In genomic region chr1:150621497-150622113, GRCh38 we compare ENCODE assay signal across 1 cellular context.
TF ChIP-seq lines count a peak whose summit lies in the region.

No MANE protein-coding gene starts in this region.

TF ChIP-seq in GM23338, 12 proteins besides CTCF, POLR2A, EP300 and RAD21 (continued from another document):
- TF ChIP-seq ZNF462 (CRISPR knock-in tag; IDR thresholded peaks at IDR 0.05) = no peak
- no peak for TF ChIP-seq NANOG (IDR thresholded peaks at IDR 0.05; ENCODE audit: borderline replicate concordance)
- no peak for TF ChIP-seq POLR2AphosphoS5 (IDR thresholded peaks at IDR 0.05; ENCODE audit: low read depth)
- TF ChIP-seq ZNF114 (CRISPR knock-in tag; IDR thresholded peaks at IDR 0.05) = no peak
- no peak for TF ChIP-seq REST (IDR thresholded peaks at IDR 0.05; ENCODE audit: unreplicated experiment)
- no peak for TF ChIP-seq JUNB (IDR thresholded peaks at IDR 0.05; ENCODE audit: unreplicated experiment)
TF ChIP-seq in GM23338: peak in this region for 0.
